In the genomic region with DNA sequence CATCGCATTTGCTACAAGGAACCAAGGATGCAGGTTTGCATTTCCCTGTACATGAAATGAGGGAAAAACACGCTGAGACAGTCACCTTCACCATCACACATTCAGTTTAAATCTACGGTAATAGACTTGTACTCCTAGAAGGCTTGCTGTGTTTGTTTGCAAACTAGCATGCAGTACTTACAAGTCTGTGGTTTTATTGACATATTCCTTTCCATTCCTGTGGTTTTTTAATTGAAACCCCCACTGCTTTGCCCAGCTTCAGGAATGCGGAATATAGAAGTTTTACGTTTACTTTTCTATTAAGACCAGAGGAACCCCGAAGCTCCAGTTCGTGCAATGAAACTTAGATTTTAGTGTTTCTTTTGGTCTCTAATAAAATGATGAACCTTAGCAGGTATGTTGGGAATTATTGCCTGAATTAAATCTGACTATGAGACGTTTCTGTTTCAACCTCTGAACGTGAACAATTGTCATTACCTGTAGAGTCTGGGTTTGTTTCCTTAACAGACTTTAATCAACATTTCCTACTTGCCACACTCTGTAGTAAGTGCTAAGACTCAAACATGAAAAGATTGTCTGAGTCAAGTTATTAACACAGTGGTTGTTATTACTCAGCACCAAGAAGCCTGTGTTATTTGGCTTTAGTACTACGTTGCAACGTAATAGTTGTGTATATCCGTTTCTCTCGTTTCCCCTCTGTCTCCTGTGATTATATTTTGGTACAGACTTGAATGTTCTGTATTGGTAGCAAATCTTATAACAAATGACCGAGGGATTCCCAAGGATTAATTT, we compare ENCODE assay signal across 17 cellular contexts.
DNase-seq lines count a peak whose midpoint lies in the region; ATAC-seq and TF ChIP-seq lines count a peak whose summit lies in the region.
"Had no signal": no experiment of that assay in that cellular context is flagged by ENCODE, and none has a peak within 500 bp of the region (broad histone marks: within the 10 kb centered on the region; RNA-seq: fewer than 3 reads in every experiment).

No MANE protein-coding gene starts in this region.

- intact Hi-C loops in A673 (cut with micrococcal nuclease; ENCODE audit: unreplicated experiment), result no loop called here
- intact Hi-C loops in activated CD4-positive, alpha-beta T cell treated with anti-CD3 and anti-CD28 coated beads for 36 hours (cut with DNase I, micrococcal nuclease), result no loop called here

- no peak for ATAC-seq in T-cell (replicated peaks in 1 of 4)
- ATAC-seq in activated CD4-positive, alpha-beta T cell treated with anti-CD3 and anti-CD28 coated beads for 36 hours, result no peak
- ATAC-seq: mucosa of descending colon had no signal

- DNase-seq in A673 (ENCODE audit: low spot score) (peak; percentile 5), HT1080 (ENCODE audit: low read depth) (peak; percentile 82), amniotic epithelial cell (ENCODE audit: low read depth) (peak; percentile 20), hepatocyte (ENCODE audit: low spot score) (no peak), NCI-H510A treated with DMSO at 0.1 percent for 48 hours (lab: John Stamatoyannopoulos, UW) (no peak), T-cell (no peak), GM19240 (ENCODE audit: insufficient read length, low spot score) (no peak)
- no peak for DNase-seq in activated CD4-positive, alpha-beta T cell treated with anti-CD3 and anti-CD28 coated beads for 36 hours
- DNase-seq: activated CD4-positive, alpha-beta T cell treated with anti-CD3 and anti-CD28 coated beads for 4 hours; activated T-cell treated with anti-CD3 and anti-CD28 coated beads, Interleukin-2, amount 50 U/mL, for 24 hours; HCEC 1CT; mucosa of descending colon; NCI-H1105; posterior cingulate gyrus; T-helper 1 cell; testis had no signal

- no peaks in the 10 kb centered on the region for H3K36me3 Mint-ChIP-seq in T-cell
- no peaks in the 10 kb centered on the region for H3K36me3 Mint-ChIP-seq in activated CD4-positive, alpha-beta T cell treated with anti-CD3 and anti-CD28 coated beads for 36 hours (ENCODE audit: low read depth)

- TF ChIP-seq CTCF in A673 (conservative IDR thresholded peaks at IDR 0.05; ENCODE audit: low read depth, low read length) (no peak), hepatocyte (IDR thresholded peaks at IDR 0.05; ENCODE audit: poor library complexity) (no peak)

- no peaks in the 10 kb centered on the region for H3K4me1 ChIP-seq in A673 (ENCODE audit: insufficient read depth, low read length, poor library complexity, severe bottlenecking)
- no peaks in the 10 kb centered on the region for H3K4me1 ChIP-seq in hepatocyte (ENCODE audit: insufficient read depth)
- H3K4me1 ChIP-seq: testis had no signal

- H3K27me3 Mint-ChIP-seq in T-cell, result no peaks in the 10 kb centered on the region
- H3K27me3 Mint-ChIP-seq in activated CD4-positive, alpha-beta T cell treated with anti-CD3 and anti-CD28 coated beads for 36 hours, result no peaks in the 10 kb centered on the region
- H3K27me3 Mint-ChIP-seq: activated T-cell treated with anti-CD3 and anti-CD28 coated beads, Interleukin-2, amount 50 U/mL, for 24 hours; dendritic cell treated with granulocyte-macrophage colony-stimulating factor and Interleukin-4, amounts not matched to agents 40 ng/mL and 50 ng/mL, for 4 days had no signal

- BruUV-seq in A673 (replicated peaks; lab: Mats Ljungman, UMichigan), result no TSS peak

- H3K27me3 ChIP-seq in A673 (replicated peaks; ENCODE audit: insufficient read depth, low read depth, low read length, poor library complexity) (no peaks in the 10 kb centered on the region), hepatocyte (no peaks in the 10 kb centered on the region)
- H3K27me3 ChIP-seq: testis had no signal

- H3K9me3 ChIP-seq in A673 (ENCODE audit: low read depth, low read length, poor library complexity, severe bottlenecking) (no peaks in the 10 kb centered on the region), hepatocyte (ENCODE audit: low read depth) (no peaks in the 10 kb centered on the region)
- H3K9me3 ChIP-seq: testis had no signal

- no peaks in the 10 kb centered on the region for H3K4me1 Mint-ChIP-seq in T-cell
- no peaks in the 10 kb centered on the region for H3K4me1 Mint-ChIP-seq in activated CD4-positive, alpha-beta T cell treated with anti-CD3 and anti-CD28 coated beads for 36 hours

- H3K4me2 ChIP-seq in hepatocyte, result peak overlapping the region; percentile 35

- H3K4me3 Mint-ChIP-seq in T-cell, result no peak overlapping the region
- H3K4me3 Mint-ChIP-seq in activated CD4-positive, alpha-beta T cell treated with anti-CD3 and anti-CD28 coated beads for 36 hours, result no peak overlapping the region
- H3K4me3 Mint-ChIP-seq: activated T-cell treated with anti-CD3 and anti-CD28 coated beads, Interleukin-2, amount 50 U/mL, for 24 hours; dendritic cell treated with granulocyte-macrophage colony-stimulating factor and Interleukin-4, amounts not matched to agents 40 ng/mL and 50 ng/mL, for 4 days had no signal

- no peaks in the 10 kb centered on the region for H3K9me2 ChIP-seq in hepatocyte (replicated peaks; ENCODE audit: insufficient read depth)

- H2AFZ ChIP-seq in hepatocyte, result no peak overlapping the region

- no peaks in the 10 kb centered on the region for H3K79me2 ChIP-seq in hepatocyte

- H3K4me3 ChIP-seq in A673 (ENCODE audit: low read depth, low read length, poor library complexity, severe bottlenecking) (no peak overlapping the region), hepatocyte (no peak overlapping the region)
- H3K4me3 ChIP-seq: mucosa of descending colon, testis had no signal

- no peak overlapping the region for H3K27ac ChIP-seq in A673 (ENCODE audit: low read depth, low read length, poor library complexity, severe bottlenecking)
- no peak overlapping the region for H3K27ac ChIP-seq in hepatocyte
- H3K27ac ChIP-seq: testis had no signal

- no peak overlapping the region for H3K27ac Mint-ChIP-seq in T-cell
- H3K27ac Mint-ChIP-seq in activated CD4-positive, alpha-beta T cell treated with anti-CD3 and anti-CD28 coated beads for 36 hours, result no peak overlapping the region
- H3K27ac Mint-ChIP-seq: activated T-cell treated with anti-CD3 and anti-CD28 coated beads, Interleukin-2, amount 50 U/mL, for 24 hours; dendritic cell treated with granulocyte-macrophage colony-stimulating factor and Interleukin-4, amounts not matched to agents 40 ng/mL and 50 ng/mL, for 4 days had no signal

- no peaks in the 10 kb centered on the region for H3K36me3 ChIP-seq in A673 (ENCODE audit: insufficient read depth, low read length, poor library complexity, severe bottlenecking)
- no peaks in the 10 kb centered on the region for H3K36me3 ChIP-seq in hepatocyte (replicated peaks; ENCODE audit: insufficient read depth, low read depth)

- no peaks in the 10 kb centered on the region for H4K20me1 ChIP-seq in hepatocyte (ENCODE audit: insufficient read depth, poor library complexity, severe bottlenecking)

- POLR2A ChIA-PET in A673 (lab: Charles Lee; ENCODE audit: low non-redundant PET), result no interaction called here
- POLR2A ChIA-PET in T-cell (lab: Charles Lee), result no interaction called here
- POLR2A ChIA-PET in activated CD4-positive, alpha-beta T cell treated with anti-CD3 and anti-CD28 coated beads for 36 hours (lab: Charles Lee), result no interaction called here

- peaks cover 0 to 6% (median 0%) of the 10 kb centered on the region in 3 donors for H3K9me3 Mint-ChIP-seq in T-cell
- no peaks in the 10 kb centered on the region for H3K9me3 Mint-ChIP-seq in activated CD4-positive, alpha-beta T cell treated with anti-CD3 and anti-CD28 coated beads for 36 hours (ENCODE audit: low read depth)

- WGBS in hepatocyte (ENCODE audit: low lambda C conversion rate, missing lambda C conversion rate), result 47% methylated on average over 14 of the region's 14 CpGs

- CTCF ChIA-PET in A673 (lab: Charles Lee) (no interaction called here), T-cell (lab: Charles Lee) (no interaction called here)
- CTCF ChIA-PET in activated CD4-positive, alpha-beta T cell treated with anti-CD3 and anti-CD28 coated beads for 36 hours (lab: Charles Lee), result no interaction called here

Comparison
In these comparisons a context has a peak if more than half of its experiments do, and no peak if none do; other contexts are left out.
1. DNase-seq: peak in A673 (single experiment), HT1080 (single experiment) and amniotic epithelial cell (single experiment); none in hepatocyte (single experiment), NCI-H510A treated with DMSO at 0.1 percent for 48 hours (single experiment), T-cell (0 of 34), activated CD4-positive, alpha-beta T cell treated with anti-CD3 and anti-CD28 coated beads for 36 hours (single experiment) and GM19240 (single experiment).